In the genomic region with DNA sequence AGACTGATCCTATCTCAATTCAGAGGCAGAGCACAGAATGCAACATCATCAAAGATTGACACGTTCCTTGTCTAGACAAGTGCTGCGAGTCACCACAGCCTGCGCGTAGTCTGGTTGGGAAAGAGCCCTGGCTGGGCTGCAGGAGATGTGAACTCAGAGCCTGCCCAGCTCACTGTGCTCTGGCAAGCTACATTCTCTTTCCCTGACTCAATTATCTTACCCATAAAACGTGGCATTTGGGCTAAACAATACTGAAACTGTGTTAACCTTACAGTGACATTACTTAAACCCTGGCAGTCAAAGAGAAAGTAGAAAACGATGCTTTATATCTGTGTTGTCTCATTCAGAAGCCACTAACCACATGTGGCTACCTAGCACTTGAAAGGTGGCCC, we compare ENCODE assay signal across 9 cellular contexts. TPM values are rescaled to one million over a fixed set of nuclear protein-coding genes. Genes with fewer than 3 reads are reported as not detected.
DNase-seq lines count a peak whose midpoint lies in the region; ATAC-seq lines count a peak whose summit lies in the region.
"Had no signal": no experiment of that assay in that cellular context is flagged by ENCODE, and none has a peak within 500 bp of the region (broad histone marks: within the 10 kb centered on the region; RNA-seq: fewer than 3 reads in every experiment).

No MANE protein-coding gene starts in this region.

- H3K27me3 Mint-ChIP-seq in activated T-cell treated with anti-CD3 and anti-CD28 coated beads, Interleukin-2, amount 50 U/mL, for 72 hours (ENCODE audit: low read depth), result peaks cover 38% of the 10 kb centered on the region
- H3K27me3 Mint-ChIP-seq in stimulated activated naive CD8-positive, alpha-beta T cell treated with anti-CD3 and anti-CD28 coated beads, Interleukin-15, Interleukin-2, amounts not matched to agents 100 ng/mL and 50 ng/mL, for 24 hours, result peaks cover 13% of the 10 kb centered on the region

- peaks cover 5 to 15% of the 10 kb centered on the region in 2 donors for H3K36me3 Mint-ChIP-seq in activated T-cell treated with anti-CD3 and anti-CD28 coated beads, Interleukin-2, amount 50 U/mL, for 72 hours (ENCODE audit: insufficient read depth in 2 of 2)
- peaks cover 5% of the 10 kb centered on the region for H3K36me3 Mint-ChIP-seq in stimulated activated naive CD8-positive, alpha-beta T cell treated with anti-CD3 and anti-CD28 coated beads, Interleukin-15, Interleukin-2, amounts not matched to agents 100 ng/mL and 50 ng/mL, for 24 hours (ENCODE audit: low read depth)

- H3K9me3 Mint-ChIP-seq in activated T-cell treated with anti-CD3 and anti-CD28 coated beads, Interleukin-2, amount 50 U/mL, for 72 hours, result peaks cover 2 to 3% of the 10 kb centered on the region in 2 donors
- H3K9me3 Mint-ChIP-seq in stimulated activated naive CD8-positive, alpha-beta T cell treated with anti-CD3 and anti-CD28 coated beads, Interleukin-15, Interleukin-2, amounts not matched to agents 100 ng/mL and 50 ng/mL, for 24 hours, result peaks cover 6% of the 10 kb centered on the region

- peaks cover 85% of the 10 kb centered on the region for H3K4me1 Mint-ChIP-seq in activated T-cell treated with anti-CD3 and anti-CD28 coated beads, Interleukin-2, amount 50 U/mL, for 72 hours (ENCODE audit: low read depth)
- H3K4me1 Mint-ChIP-seq in stimulated activated naive CD8-positive, alpha-beta T cell treated with anti-CD3 and anti-CD28 coated beads, Interleukin-15, Interleukin-2, amounts not matched to agents 100 ng/mL and 50 ng/mL, for 24 hours (ENCODE audit: low read depth), result peaks cover 78% of the 10 kb centered on the region

- ATAC-seq in activated T-cell treated with anti-CD3 and anti-CD28 coated beads, Interleukin-2, amount 50 U/mL, for 72 hours (replicated peaks in 1 of 2), result peak; percentile 79 to 80
- no peak for ATAC-seq in GM21390 (IDR thresholded peaks at IDR 0.05; ENCODE audit: unreplicated experiment)

- no peak overlapping the region for H3K27ac Mint-ChIP-seq in activated T-cell treated with anti-CD3 and anti-CD28 coated beads, Interleukin-2, amount 50 U/mL, for 72 hours
- H3K27ac Mint-ChIP-seq in stimulated activated naive CD8-positive, alpha-beta T cell treated with anti-CD3 and anti-CD28 coated beads, Interleukin-15, Interleukin-2, amounts not matched to agents 100 ng/mL and 50 ng/mL, for 24 hours, result no peak overlapping the region

- DNase-seq in activated CD8-positive, alpha-beta memory T cell treated with anti-CD3 and anti-CD28 coated beads, Interleukin-2, amount 50 U/mL, for 24 hours (ENCODE audit: extremely low read depth), result peak; percentile 14
- DNase-seq in activated CD8-positive, alpha-beta memory T cell treated with anti-CD3 and anti-CD28 coated beads for 24 hours, result no peak
- DNase-seq in activated T-cell treated with anti-CD3 and anti-CD28 coated beads, Interleukin-2, amount 50 U/mL, for 72 hours, result peak; percentile 54 to 73
- DNase-seq in islet precursor cell, result peak; percentile 99
- DNase-seq in Ammon's horn (ENCODE audit: low spot score), result no peak
- DNase-seq in amygdala (lab: John Stamatoyannopoulos, UW), result no peak
- DNase-seq: NCI-H524 had no signal

- peak overlapping the region; percentile 11 to 31 for H3K4me3 Mint-ChIP-seq in activated T-cell treated with anti-CD3 and anti-CD28 coated beads, Interleukin-2, amount 50 U/mL, for 72 hours
- H3K4me3 Mint-ChIP-seq in stimulated activated naive CD8-positive, alpha-beta T cell treated with anti-CD3 and anti-CD28 coated beads, Interleukin-15, Interleukin-2, amounts not matched to agents 100 ng/mL and 50 ng/mL, for 24 hours, result peak overlapping the region; percentile 14

RNA-seq across cellular contexts. Expression of a gene that starts 55.5 kb away (rescaled TPM):
- total RNA-seq in activated T-cell treated with anti-CD3 and anti-CD28 coated beads, Interleukin-2, amount 50 U/mL, for 72 hours, result under 1 TPM; 0.35 to 0.50 TPM

Comparison
In these comparisons a context has a peak if more than half of its experiments do, and no peak if none do; other contexts are left out.
1. DNase-seq: peak in activated CD8-positive, alpha-beta memory T cell treated with anti-CD3 and anti-CD28 coated beads, Interleukin-2, amount 50 U/mL, for 24 hours (single experiment), activated T-cell treated with anti-CD3 and anti-CD28 coated beads, Interleukin-2, amount 50 U/mL, for 72 hours (2 of 2) and islet precursor cell (single experiment); none in activated CD8-positive, alpha-beta memory T cell treated with anti-CD3 and anti-CD28 coated beads for 24 hours (single experiment), Ammon's horn (single experiment) and amygdala (0 of 56).